ENCODE assay signal across 11 cellular contexts in the genomic region with DNA sequence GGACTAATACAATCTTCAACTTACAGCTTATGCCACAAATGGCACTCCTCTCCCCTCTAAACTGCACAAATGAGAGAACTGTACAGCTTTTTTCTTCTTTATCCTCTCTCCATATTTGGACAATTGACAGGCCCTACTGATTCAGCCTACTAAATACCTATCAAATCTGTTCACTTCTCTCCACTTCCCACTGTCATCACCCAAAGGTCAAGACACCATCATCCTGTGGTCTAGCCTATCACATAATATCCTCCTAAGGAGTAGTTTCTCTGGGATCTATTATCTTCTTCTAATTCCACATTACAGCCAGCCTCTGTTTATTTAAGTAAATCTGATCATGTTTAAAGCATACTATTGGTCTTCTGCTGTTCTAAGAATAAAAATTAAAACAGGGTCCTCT.
"Had no signal": no experiment of that assay in that cellular context is flagged by ENCODE, and none has a peak within 500 bp of the region (broad histone marks: within the 10 kb centered on the region; RNA-seq: fewer than 3 reads in every experiment).

No MANE protein-coding gene starts in this region.

- H3K9me3 Mint-ChIP-seq: activated T-helper 1 cell treated with anti-CD3 and anti-CD28 coated beads, Interleukin-12 subunit alpha, Interleukin-12 subunit beta, Interleukin-2, Interleukin-4 antibody, amounts not matched to agents 30 ng/mL and 10 ng/mL and 1 ng/mL, durations not matched to agents 14 hours and 24 hours and 36 hours; T-cell had no signal

- H3K27me3 Mint-ChIP-seq: naive B cell, T-cell had no signal

- DNase-seq: activated CD4-positive, alpha-beta T cell treated with anti-CD3 and anti-CD28 coated beads for 4 hours; activated naive CD4-positive, alpha-beta T cell treated with Interleukin-2 at 50 U/mL for 16 hours; cerebellar nuclear complex; foreskin keratinocyte; naive B cell; stimulated activated naive CD4-positive, alpha-beta T cell; T-cell; upper lobe of left lung had no signal

- H3K4me3 ChIP-seq: smooth muscle cell, suprapubic skin, upper lobe of left lung had no signal

- H3K27ac Mint-ChIP-seq: activated T-helper 1 cell treated with anti-CD3 and anti-CD28 coated beads, Interleukin-12 subunit alpha, Interleukin-12 subunit beta, Interleukin-2, Interleukin-4 antibody, amounts not matched to agents 30 ng/mL and 10 ng/mL and 1 ng/mL, durations not matched to agents 14 hours and 24 hours and 36 hours had no signal

- ATAC-seq: foreskin keratinocyte, T-cell had no signal

- H3K4me3 Mint-ChIP-seq: activated T-helper 1 cell treated with anti-CD3 and anti-CD28 coated beads, Interleukin-12 subunit alpha, Interleukin-12 subunit beta, Interleukin-2, Interleukin-4 antibody, amounts not matched to agents 30 ng/mL and 10 ng/mL and 1 ng/mL, durations not matched to agents 14 hours and 24 hours and 36 hours; naive B cell; T-cell had no signal
